32 cellular contexts compared by ENCODE assay signal in the genomic region with DNA sequence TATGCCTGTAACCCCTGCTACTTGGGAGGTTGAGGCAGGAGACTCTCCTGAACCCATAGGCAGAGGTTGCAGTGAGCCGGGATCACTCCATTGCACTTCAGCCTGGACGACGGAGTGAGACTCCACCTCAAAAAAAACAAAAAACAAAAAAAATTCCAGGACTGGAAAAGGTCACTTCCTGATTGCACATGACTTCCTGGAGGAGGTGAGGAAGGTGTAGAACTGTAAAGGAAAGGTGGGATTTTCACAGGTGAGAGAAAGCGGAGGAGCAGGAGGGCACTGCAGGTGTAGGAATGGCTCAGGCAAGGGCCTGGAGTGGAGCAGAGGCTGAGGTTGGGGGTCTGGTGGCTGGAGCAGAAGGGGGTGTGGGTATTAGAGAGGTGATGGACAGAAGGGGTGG. TPM values are rescaled to one million over a fixed set of nuclear protein-coding genes. Genes with fewer than 3 reads are reported as not detected.
"Had no signal": no experiment of that assay in that cellular context is flagged by ENCODE, and none has a peak within 500 bp of the region (broad histone marks: within the 10 kb centered on the region; RNA-seq: fewer than 3 reads in every experiment).

No MANE protein-coding gene starts in this region.

- ATAC-seq: left colon; left lung; lower lobe of right lung; natural killer cell; psoas muscle; right lobe of liver; stimulated activated naive B cell treated with anti-CD40 and anti-IgM and Interleukin-4, amounts not matched to agents 10 μg/mL and 1 μg/mL and 100 μg/mL, for 72 hours; stimulated activated naive CD8-positive, alpha-beta T cell treated with anti-CD3 and anti-CD28 coated beads, Interleukin-15, Interleukin-2, amounts not matched to agents 100 U/mL and 50 U/mL, for 24 hours; upper lobe of right lung had no signal

- H3K27ac Mint-ChIP-seq: natural killer cell; nephron progenitor cell; neural progenitor cell; stimulated activated naive B cell treated with anti-CD40 and anti-IgM and Interleukin-4, amounts not matched to agents 10 μg/mL and 1 μg/mL and 100 μg/mL, for 72 hours had no signal

- H3K4me2 ChIP-seq: neural progenitor cell, smooth muscle cell had no signal

- H3K4me1 ChIP-seq: lower lobe of right lung, psoas muscle, testis had no signal

- H3K36me3 ChIP-seq: left lung, lower lobe of right lung, neural progenitor cell, neutrophil, right lobe of liver, stomach, tibial artery, upper lobe of right lung had no signal

- H3K4me3 Mint-ChIP-seq: natural killer cell; nephron progenitor cell; neural progenitor cell; stimulated activated naive B cell treated with anti-CD40 and anti-IgM and Interleukin-4, amounts not matched to agents 10 μg/mL and 1 μg/mL and 100 μg/mL, for 72 hours had no signal

- H3K4me3 ChIP-seq: left lung, lower lobe of right lung, neural progenitor cell, psoas muscle, right lobe of liver, smooth muscle cell, stomach, testis, tibial artery, upper lobe of right lung had no signal

- H3K9ac ChIP-seq: neural progenitor cell, parathyroid adenoma had no signal

- H3K27ac ChIP-seq: left lung, lower lobe of right lung, neural progenitor cell, neutrophil, parathyroid adenoma, psoas muscle, right lobe of liver, stomach, testis, tibial artery, upper lobe of right lung had no signal

- H3K9me3 Mint-ChIP-seq: natural killer cell had no signal

- H3K36me3 Mint-ChIP-seq: natural killer cell, neural progenitor cell had no signal

- H3K9me3 ChIP-seq: left lung, lower lobe of right lung, neutrophil, psoas muscle, right lobe of liver, stomach, testis, upper lobe of right lung had no signal

- DNase-seq: hippocampal formation; kidney; left colon; left lung; lower lobe of right lung; mammary epithelial cell; mesenchymal stem cell; naive B cell; natural killer cell; nephron progenitor cell; occipital lobe; psoas muscle; right lobe of liver; stimulated activated CD4-positive, alpha-beta T cell treated with anti-CD3 and anti-CD28 coated beads, Interleukin-12 subunit alpha, Interleukin-12 subunit beta, amount 100 ng/mL, for 4 hours; stimulated activated CD4-positive, alpha-beta T cell treated with anti-CD3 and anti-CD28 coated beads, Interleukin-15, amount 100 ng/mL, for 24 hours; stimulated activated CD4-positive, alpha-beta T cell treated with anti-CD3 and anti-CD28 coated beads, Interleukin-2, amount 100 ng/mL, for 24 hours; stimulated activated CD4-positive, alpha-beta T cell treated with anti-CD3 and anti-CD28 coated beads, Interleukin-4, amount 100 ng/mL, for 1 hour; stimulated activated naive B cell treated with anti-CD40 and anti-IgM and Interleukin-4, amounts not matched to agents 10 μg/mL and 1 μg/mL and 100 μg/mL, for 72 hours; stimulated activated naive CD8-positive, alpha-beta T cell treated with anti-CD3 and anti-CD28 coated beads, Interleukin-15, Interleukin-2, amounts not matched to agents 100 U/mL and 50 U/mL, for 24 hours; stomach; testis; tibial artery; trophoblast cell; upper lobe of right lung had no signal

- H3K27me3 ChIP-seq: right lobe of liver, testis had no signal

- H3K4me1 Mint-ChIP-seq: naive B cell had no signal

RNA-seq across cellular contexts. Expression of a gene that starts 3.2 kb away (rescaled TPM):
- total RNA-seq: mononuclear cell, osteocyte, skeletal muscle tissue, smooth muscle cell had no signal
- polyA plus RNA-seq: smooth muscle cell had no signal

RNA-seq across cellular contexts. Expression of a gene that starts 23.3 kb away (rescaled TPM):
- total RNA-seq: liver, occipital lobe, osteocyte, right lobe of liver, skeletal muscle tissue, upper lobe of right lung had no signal
